Comparison of ENCODE assay signal across 1 cellular context in the genomic region with DNA sequence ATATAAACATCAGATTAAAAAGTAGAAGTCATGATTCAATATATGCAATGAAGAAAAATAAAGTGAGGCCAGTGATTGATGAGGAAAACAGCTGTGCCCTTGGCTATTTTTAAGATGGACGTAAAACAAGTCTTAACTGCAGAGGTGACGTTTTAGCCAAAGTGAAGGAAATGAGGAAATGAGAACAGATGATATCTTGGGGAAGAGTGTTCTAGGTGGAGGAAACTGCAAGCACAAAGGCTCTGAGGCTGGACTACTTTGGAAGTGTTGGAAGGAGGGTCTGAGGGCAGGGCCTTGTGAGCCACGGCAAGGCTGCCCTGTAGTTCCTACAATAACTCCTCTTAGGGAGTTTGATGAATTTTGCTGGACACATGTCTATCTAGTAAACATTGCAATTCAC.
TF ChIP-seq lines count a peak whose summit lies in the region.

No MANE protein-coding gene starts in this region.

TF ChIP-seq in IMR-90, 13 proteins besides CTCF, POLR2A, EP300 and RAD21 (continued from another document):
- no peak for TF ChIP-seq MAFK (IDR thresholded peaks at IDR 0.05; ENCODE audit: low read depth, low read length)
- no peak for TF ChIP-seq RCOR1 (IDR thresholded peaks at IDR 0.05; ENCODE audit: insufficient replicate concordance, low read length)
- no peak for TF ChIP-seq BHLHE40 (IDR thresholded peaks at IDR 0.05; ENCODE audit: low read depth, low read length)
- TF ChIP-seq, protein P1, sequence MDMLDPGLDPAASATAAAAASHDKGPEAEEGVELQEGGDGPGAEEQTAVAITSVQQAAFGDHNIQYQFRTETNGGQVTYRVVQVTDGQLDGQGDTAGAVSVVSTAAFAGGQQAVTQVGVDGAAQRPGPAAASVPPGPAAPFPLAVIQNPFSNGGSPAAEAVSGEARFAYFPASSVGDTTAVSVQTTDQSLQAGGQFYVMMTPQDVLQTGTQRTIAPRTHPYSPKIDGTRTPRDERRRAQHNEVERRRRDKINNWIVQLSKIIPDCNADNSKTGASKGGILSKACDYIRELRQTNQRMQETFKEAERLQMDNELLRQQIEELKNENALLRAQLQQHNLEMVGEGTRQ (IDR thresholded peaks at IDR 0.05; ENCODE audit: low read depth, low read length), result no peak
- TF ChIP-seq ELK1 (IDR thresholded peaks at IDR 0.05; ENCODE audit: borderline replicate concordance, low read depth, low read length), result no peak
- no peak for TF ChIP-seq FOS (IDR thresholded peaks at IDR 0.05; ENCODE audit: low read depth, low read length)
- no peak for TF ChIP-seq NFE2L2 (IDR thresholded peaks at IDR 0.05; ENCODE audit: low read depth, low read length)
- TF ChIP-seq RFX5 (IDR thresholded peaks at IDR 0.05; ENCODE audit: low read depth, low read length), result no peak
- TF ChIP-seq CHD1 (IDR thresholded peaks at IDR 0.05; ENCODE audit: low read depth, low read length), result no peak
- no peak for TF ChIP-seq SMC3 (IDR thresholded peaks at IDR 0.05; ENCODE audit: low read depth, low read length)
- no peak for TF ChIP-seq MAZ (IDR thresholded peaks at IDR 0.05; ENCODE audit: borderline replicate concordance, low read depth, low read length)
- no peak for TF ChIP-seq CEBPB (IDR thresholded peaks at IDR 0.05; ENCODE audit: low read depth, low read length)
